Comparison of ENCODE assay signal across 8 cellular contexts in genomic region chr1:223713546-223714420, GRCh38. TPM values are rescaled to one million over a fixed set of nuclear protein-coding genes. Genes with fewer than 3 reads are reported as not detected.
DNase-seq lines count a peak whose midpoint lies in the region; FAIRE-seq and TF ChIP-seq lines count a peak whose summit lies in the region.

No MANE protein-coding gene starts in this region.

- peak; percentile 38 for DNase-seq in ACHN
- DNase-seq in HT-29 (ENCODE audit: low spot score) = peak; percentile 44
- peak; percentile 85 for DNase-seq in bronchial epithelial cell (ENCODE audit: low read depth)
- DNase-seq in iPS-NIHi7 (ENCODE audit: extremely low spot score) = no peak
- DNase-seq in NCI-H526 (lab: John Stamatoyannopoulos, UW) = no peak
- no peak for DNase-seq in effector CD8-positive, alpha-beta T cell (lab: John Stamatoyannopoulos, UW)
- DNase-seq in NCI-H1694 treated with DMSO at 0.1 percent for 48 hours (lab: John Stamatoyannopoulos, UW) = no peak

- H3K9ac ChIP-seq in mucosa of rectum (ENCODE audit: low read depth in 1 of 2, low read length in 2 of 2) = peak overlapping the region; percentile 92 to 99

- H3K27me3 ChIP-seq in bronchial epithelial cell (ENCODE audit: control insufficient read depth, insufficient read depth, low read length) (no peaks in the 10 kb centered on the region), mucosa of rectum (ENCODE audit: control insufficient read depth in 2 of 2, insufficient read depth in 2 of 2, low read length in 2 of 2) (no peaks in the 10 kb centered on the region)

- H3K36me3 ChIP-seq in bronchial epithelial cell (ENCODE audit: control insufficient read depth, insufficient read depth, low read length) (peaks cover 14% of the 10 kb centered on the region), mucosa of rectum (ENCODE audit: control insufficient read depth in 2 of 2, insufficient read depth in 2 of 2, low read length in 2 of 2) (peaks cover 14 to 19% of the 10 kb centered on the region in 2 donors)

- no peaks in the 10 kb centered on the region for H3K9me3 ChIP-seq in mucosa of rectum (ENCODE audit: control insufficient read depth in 2 of 2, low read length in 2 of 2)

- TF ChIP-seq CTCF in bronchial epithelial cell (IDR thresholded peaks at IDR 0.05; ENCODE audit: insufficient read depth, low read length, severe bottlenecking) = peak; percentile 13

- FAIRE-seq in bronchial epithelial cell (lab: Jason Lieb, UNC) = no peak

- in situ Hi-C loops in ACHN (cut with HindIII; ENCODE audit: low pct_ligation_motif_present, low pct_unique_long_range_greater_than_20kb, low sequenced_read_pairs) = no loop called here

- H3K27ac ChIP-seq in mucosa of rectum (ENCODE audit: low read depth in 2 of 2, low read length in 2 of 2) = peak overlapping the region; percentile 98 to 99

- peaks cover 61 to 62% of the 10 kb centered on the region in 2 donors for H3K4me1 ChIP-seq in mucosa of rectum (ENCODE audit: control insufficient read depth in 2 of 2, insufficient read depth in 2 of 2, low read length in 2 of 2)

- H3K4me3 ChIP-seq in bronchial epithelial cell (ENCODE audit: low read depth, low read length) = peak overlapping the region; percentile 97
- H3K4me3 ChIP-seq in mucosa of rectum (ENCODE audit: low read length in 2 of 2) = peak overlapping the region; percentile 81 to 94

RNA-seq across cellular contexts. Expression of gene CAPN2, which starts 1.4 kb away (rescaled TPM):
- 101 and 121 TPM in 2 replicates for total RNA-seq in HT-29 (2014; rRNA removed; shearing (Covaris generic))
- total RNA-seq in bronchial epithelial cell = 353 and 526 TPM in 2 replicates

RNA-seq across cellular contexts. Expression of gene CAPN8, which starts 48.3 kb away (rescaled TPM):
- 50.6 and 71.9 TPM in 2 replicates for total RNA-seq in HT-29 (2014; rRNA removed; shearing (Covaris generic))
- under 0.01 and 0.26 TPM in 2 replicates for total RNA-seq in bronchial epithelial cell

Comparison
In these comparisons a context has a peak if more than half of its experiments do, and no peak if none do; other contexts are left out.
1. DNase-seq: peak in ACHN (single experiment), HT-29 (single experiment) and bronchial epithelial cell (single experiment); none in iPS-NIHi7 (single experiment), NCI-H526 (0 of 2), effector CD8-positive, alpha-beta T cell (single experiment) and NCI-H1694 treated with DMSO at 0.1 percent for 48 hours (single experiment).
2. RNA of gene CAPN8, which starts 48.3 kb away (total RNA-seq): 50.6 to 71.9 TPM in HT-29; under 0.01 to 0.26 TPM in bronchial epithelial cell; every median in the first group is over 10 times any median in the second.